In genomic region chr7:81803267-81803666, GRCh38 we compare ENCODE assay signal across 26 cellular contexts. TPM values are rescaled to one million over a fixed set of nuclear protein-coding genes. Genes with fewer than 3 reads are reported as not detected.
"Had no signal": no experiment of that assay in that cellular context is flagged by ENCODE, and none has a peak within 500 bp of the region (broad histone marks: within the 10 kb centered on the region; RNA-seq: fewer than 3 reads in every experiment).

No MANE protein-coding gene starts in this region.

- H3K36me3 ChIP-seq: breast epithelium, gastrocnemius medialis, neural progenitor cell, thoracic aorta, vagina had no signal

- H3K27me3 ChIP-seq: breast epithelium, dorsolateral prefrontal cortex, gastrocnemius medialis, neural progenitor cell, vagina had no signal

- H3K36me3 Mint-ChIP-seq: activated naive CD8-positive, alpha-beta T cell treated with anti-CD3 and anti-CD28 coated beads for 36 hours; mesothelial cell of epicardium; naive thymus-derived CD8-positive, alpha-beta T cell; neural progenitor cell; type B pancreatic cell had no signal

- H3K27ac ChIP-seq: breast epithelium, dorsolateral prefrontal cortex, gastrocnemius medialis, neural progenitor cell, thoracic aorta, vagina had no signal

- H3K27ac Mint-ChIP-seq: activated naive CD8-positive, alpha-beta T cell treated with anti-CD3 and anti-CD28 coated beads for 36 hours; effector memory CD8-positive, alpha-beta T cell; mesothelial cell of epicardium; naive thymus-derived CD8-positive, alpha-beta T cell; neural progenitor cell; type B pancreatic cell had no signal

- H3K4me1 Mint-ChIP-seq: activated naive CD8-positive, alpha-beta T cell treated with anti-CD3 and anti-CD28 coated beads for 36 hours; central memory CD8-positive, alpha-beta T cell; naive thymus-derived CD8-positive, alpha-beta T cell; neural progenitor cell had no signal

- H3K4me3 Mint-ChIP-seq: activated naive CD8-positive, alpha-beta T cell treated with anti-CD3 and anti-CD28 coated beads for 36 hours; central memory CD8-positive, alpha-beta T cell; effector memory CD8-positive, alpha-beta T cell; mesothelial cell of epicardium; naive thymus-derived CD8-positive, alpha-beta T cell; neural progenitor cell; type B pancreatic cell had no signal

- H2AFZ ChIP-seq: neural progenitor cell had no signal

- H3K27me3 Mint-ChIP-seq: activated naive CD8-positive, alpha-beta T cell treated with anti-CD3 and anti-CD28 coated beads for 36 hours; central memory CD8-positive, alpha-beta T cell; effector memory CD8-positive, alpha-beta T cell; type B pancreatic cell had no signal

- H3K9ac ChIP-seq: neural progenitor cell had no signal

- H3K4me3 ChIP-seq: breast epithelium, dorsolateral prefrontal cortex, gastrocnemius medialis, neural progenitor cell, thoracic aorta, vagina had no signal

- H3K9me3 ChIP-seq: breast epithelium, gastrocnemius medialis, thoracic aorta, vagina had no signal

- H3K4me2 ChIP-seq: neural progenitor cell had no signal

- H3K9me3 Mint-ChIP-seq: mesothelial cell of epicardium, neural progenitor cell, type B pancreatic cell had no signal

- H3K4me1 ChIP-seq: breast epithelium, gastrocnemius medialis, neural progenitor cell, vagina had no signal

- DNase-seq: activated CD4-positive, alpha-beta T cell treated with anti-CD3 and anti-CD28 coated beads for 4 hours; activated CD4-positive, alpha-beta T cell treated with anti-CD3 and anti-CD28 coated beads, Interleukin-2, amount 50 U/mL, for 48 hours; activated CD4-positive, CD25-positive, alpha-beta regulatory T cell; activated CD8-positive, alpha-beta memory T cell treated with anti-CD3 and anti-CD28 coated beads, Interleukin-2, amount 50 U/mL, for 48 hours; activated naive CD4-positive, alpha-beta T cell treated with Interleukin-2 at 50 U/mL for 16 hours; activated naive CD8-positive, alpha-beta T cell treated with anti-CD3 and anti-CD28 coated beads for 36 hours; activated T-cell treated with anti-CD3 and anti-CD28 coated beads, Interleukin-2, amount 50 U/mL, for 48 hours; amniotic stem cell; dorsolateral prefrontal cortex; effector memory CD8-positive, alpha-beta T cell; gastrocnemius medialis; head of caudate nucleus; left ventricle myocardium superior; mammary epithelial cell; naive thymus-derived CD8-positive, alpha-beta T cell; retina; stimulated activated CD4-positive, alpha-beta T cell treated with anti-CD3 and anti-CD28 coated beads, Interleukin-4, amount 100 ng/mL, for 1 hour; stimulated activated naive CD4-positive, alpha-beta T cell had no signal

RNA-seq across cellular contexts. Expression of gene HGF, which starts 33.4 kb away (rescaled TPM):
- total RNA-seq: activated CD8-positive, alpha-beta memory T cell treated with anti-CD3 and anti-CD28 coated beads for 36 hours; activated naive CD8-positive, alpha-beta T cell treated with anti-CD3 and anti-CD28 coated beads for 36 hours had no signal
- polyA plus RNA-seq: mammary epithelial cell; naive thymus-derived CD8-positive, alpha-beta T cell had no signal
